Comparison of ENCODE assay signal across 1 cellular context in the genomic region with DNA sequence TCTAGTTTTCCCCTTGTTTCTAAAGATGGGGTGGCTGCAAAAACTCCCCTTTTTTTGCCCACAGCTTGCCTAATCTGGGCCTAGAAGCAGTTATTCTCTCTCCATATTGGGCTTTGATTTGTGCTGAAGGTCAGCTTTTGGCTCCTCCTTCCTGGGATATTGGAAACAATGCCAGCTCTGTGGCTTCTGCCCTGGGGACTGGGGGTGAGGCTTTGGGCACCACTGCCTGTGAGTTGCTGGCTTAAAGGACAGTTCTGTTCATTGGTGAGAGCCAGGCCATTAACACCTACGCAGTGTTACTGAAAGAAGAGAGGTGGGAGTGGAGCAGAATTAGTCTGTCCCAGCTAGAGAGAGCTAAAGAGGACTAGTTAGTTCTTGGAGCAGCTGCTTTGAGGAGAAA.
TF ChIP-seq lines count a peak whose summit lies in the region.

No MANE protein-coding gene starts in this region.

TF ChIP-seq in GM12878, 131 proteins besides CTCF, POLR2A, EP300 and RAD21 (continued from another document):
- TF ChIP-seq, protein P1, sequence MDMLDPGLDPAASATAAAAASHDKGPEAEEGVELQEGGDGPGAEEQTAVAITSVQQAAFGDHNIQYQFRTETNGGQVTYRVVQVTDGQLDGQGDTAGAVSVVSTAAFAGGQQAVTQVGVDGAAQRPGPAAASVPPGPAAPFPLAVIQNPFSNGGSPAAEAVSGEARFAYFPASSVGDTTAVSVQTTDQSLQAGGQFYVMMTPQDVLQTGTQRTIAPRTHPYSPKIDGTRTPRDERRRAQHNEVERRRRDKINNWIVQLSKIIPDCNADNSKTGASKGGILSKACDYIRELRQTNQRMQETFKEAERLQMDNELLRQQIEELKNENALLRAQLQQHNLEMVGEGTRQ (IDR thresholded peaks at IDR 0.05; ENCODE audit: borderline replicate concordance, low read depth, low read length) = no peak
- TF ChIP-seq FOS (IDR thresholded peaks at IDR 0.05; ENCODE audit: borderline replicate concordance, extremely low read depth, insufficient read length) (no peak), DPF2 (IDR thresholded peaks at IDR 0.05) (no peak), MLLT1 (IDR thresholded peaks at IDR 0.05) (no peak), ZNF274 (IDR thresholded peaks at IDR 0.05; ENCODE audit: insufficient read depth, insufficient read length) (no peak)
- TF ChIP-seq, protein P2, sequence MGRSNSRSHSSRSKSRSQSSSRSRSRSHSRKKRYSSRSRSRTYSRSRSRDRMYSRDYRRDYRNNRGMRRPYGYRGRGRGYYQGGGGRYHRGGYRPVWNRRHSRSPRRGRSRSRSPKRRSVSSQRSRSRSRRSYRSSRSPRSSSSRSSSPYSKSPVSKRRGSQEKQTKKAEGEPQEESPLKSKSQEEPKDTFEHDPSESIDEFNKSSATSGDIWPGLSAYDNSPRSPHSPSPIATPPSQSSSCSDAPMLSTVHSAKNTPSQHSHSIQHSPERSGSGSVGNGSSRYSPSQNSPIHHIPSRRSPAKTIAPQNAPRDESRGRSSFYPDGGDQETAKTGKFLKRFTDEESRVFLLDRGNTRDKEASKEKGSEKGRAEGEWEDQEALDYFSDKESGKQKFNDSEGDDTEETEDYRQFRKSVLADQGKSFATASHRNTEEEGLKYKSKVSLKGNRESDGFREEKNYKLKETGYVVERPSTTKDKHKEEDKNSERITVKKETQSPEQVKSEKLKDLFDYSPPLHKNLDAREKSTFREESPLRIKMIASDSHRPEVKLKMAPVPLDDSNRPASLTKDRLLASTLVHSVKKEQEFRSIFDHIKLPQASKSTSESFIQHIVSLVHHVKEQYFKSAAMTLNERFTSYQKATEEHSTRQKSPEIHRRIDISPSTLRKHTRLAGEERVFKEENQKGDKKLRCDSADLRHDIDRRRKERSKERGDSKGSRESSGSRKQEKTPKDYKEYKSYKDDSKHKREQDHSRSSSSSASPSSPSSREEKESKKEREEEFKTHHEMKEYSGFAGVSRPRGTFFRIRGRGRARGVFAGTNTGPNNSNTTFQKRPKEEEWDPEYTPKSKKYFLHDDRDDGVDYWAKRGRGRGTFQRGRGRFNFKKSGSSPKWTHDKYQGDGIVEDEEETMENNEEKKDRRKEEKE (IDR thresholded peaks at IDR 0.05) = no peak
